ENCODE assay signal across 17 cellular contexts in the genomic region with DNA sequence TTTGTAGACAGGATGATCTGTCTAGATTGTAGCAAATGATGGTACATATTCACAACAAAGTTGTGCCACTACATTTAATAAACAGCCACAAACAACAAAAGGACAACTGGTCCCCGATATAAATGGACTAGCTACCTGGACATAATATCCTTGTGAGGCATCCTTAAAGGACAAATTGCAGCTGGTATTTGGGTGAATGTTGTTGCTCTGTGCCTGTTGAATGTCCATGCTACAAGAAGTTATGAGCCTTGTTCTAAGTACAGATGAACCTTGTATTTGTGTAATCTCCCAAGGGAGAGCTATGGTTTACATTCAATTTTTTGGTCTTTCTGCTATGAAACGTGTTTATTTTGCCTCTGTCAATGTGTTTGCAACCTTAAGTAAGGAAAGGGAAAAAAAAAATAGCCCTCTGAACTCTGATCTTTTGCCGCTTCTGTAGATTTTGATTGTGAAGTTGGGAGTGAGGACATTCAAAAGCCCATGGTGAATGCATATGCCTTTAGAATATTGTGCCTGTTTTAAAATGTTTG.
"Had no signal": no experiment of that assay in that cellular context is flagged by ENCODE, and none has a peak within 500 bp of the region (broad histone marks: within the 10 kb centered on the region; RNA-seq: fewer than 3 reads in every experiment).

No MANE protein-coding gene starts in this region.

- DNase-seq: activated CD4-positive, alpha-beta T cell treated with anti-CD3 and anti-CD28 coated beads, Interleukin-2, amount 50 U/mL, for 4 hours; activated CD4-positive, CD25-positive, alpha-beta regulatory T cell treated with anti-CD3 and anti-CD28 coated beads, Interleukin-2, amount 50 U/mL, for 72 hours; activated naive CD8-positive, alpha-beta T cell treated with anti-CD3 and anti-CD28 coated beads, Interleukin-2, amount 10 ng/mL, durations not matched to agents 7 days and 5 days; activated T-cell treated with anti-CD3 and anti-CD28 coated beads, Interleukin-2, amount 50 U/mL, for 4 hours; caudate nucleus; endodermal cell; erythroblast; hippocampal formation; naive thymus-derived CD4-positive, alpha-beta T cell; nucleus accumbens; right cardiac atrium; T-helper 9 cell had no signal

- H3K4me2 ChIP-seq: smooth muscle cell had no signal

- H3K27me3 Mint-ChIP-seq: activated naive CD8-positive, alpha-beta T cell treated with anti-CD3 and anti-CD28 coated beads, Interleukin-2, amount 10 ng/mL, durations not matched to agents 7 days and 5 days; dendritic cell treated with granulocyte-macrophage colony-stimulating factor and Interleukin-4, amounts not matched to agents 40 ng/mL and 50 ng/mL, for 4 days; naive thymus-derived CD4-positive, alpha-beta T cell; progenitor cell of endocrine pancreas had no signal

- H3K4me3 ChIP-seq: ascending aorta, smooth muscle cell, tibial nerve had no signal

- H3K27ac ChIP-seq: tibial nerve had no signal

- H3K4me3 Mint-ChIP-seq: activated naive CD8-positive, alpha-beta T cell treated with anti-CD3 and anti-CD28 coated beads, Interleukin-2, amount 10 ng/mL, durations not matched to agents 7 days and 5 days; activated T-cell treated with anti-CD3 and anti-CD28 coated beads, Interleukin-2, amount 50 U/mL, for 4 hours; dendritic cell treated with granulocyte-macrophage colony-stimulating factor and Interleukin-4, amounts not matched to agents 40 ng/mL and 50 ng/mL, for 4 days; endodermal cell; naive thymus-derived CD4-positive, alpha-beta T cell had no signal

- H3K27me3 ChIP-seq: ascending aorta, tibial nerve had no signal

- H3K27ac Mint-ChIP-seq: activated naive CD8-positive, alpha-beta T cell treated with anti-CD3 and anti-CD28 coated beads, Interleukin-2, amount 10 ng/mL, durations not matched to agents 7 days and 5 days; dendritic cell treated with granulocyte-macrophage colony-stimulating factor and Interleukin-4, amounts not matched to agents 40 ng/mL and 50 ng/mL, for 4 days; endodermal cell; progenitor cell of endocrine pancreas had no signal

- ATAC-seq: activated T-cell treated with anti-CD3 and anti-CD28 coated beads, Interleukin-2, amount 50 U/mL, for 4 hours; naive thymus-derived CD4-positive, alpha-beta T cell; right cardiac atrium had no signal
